14 cellular contexts compared by ENCODE assay signal in the genomic region with DNA sequence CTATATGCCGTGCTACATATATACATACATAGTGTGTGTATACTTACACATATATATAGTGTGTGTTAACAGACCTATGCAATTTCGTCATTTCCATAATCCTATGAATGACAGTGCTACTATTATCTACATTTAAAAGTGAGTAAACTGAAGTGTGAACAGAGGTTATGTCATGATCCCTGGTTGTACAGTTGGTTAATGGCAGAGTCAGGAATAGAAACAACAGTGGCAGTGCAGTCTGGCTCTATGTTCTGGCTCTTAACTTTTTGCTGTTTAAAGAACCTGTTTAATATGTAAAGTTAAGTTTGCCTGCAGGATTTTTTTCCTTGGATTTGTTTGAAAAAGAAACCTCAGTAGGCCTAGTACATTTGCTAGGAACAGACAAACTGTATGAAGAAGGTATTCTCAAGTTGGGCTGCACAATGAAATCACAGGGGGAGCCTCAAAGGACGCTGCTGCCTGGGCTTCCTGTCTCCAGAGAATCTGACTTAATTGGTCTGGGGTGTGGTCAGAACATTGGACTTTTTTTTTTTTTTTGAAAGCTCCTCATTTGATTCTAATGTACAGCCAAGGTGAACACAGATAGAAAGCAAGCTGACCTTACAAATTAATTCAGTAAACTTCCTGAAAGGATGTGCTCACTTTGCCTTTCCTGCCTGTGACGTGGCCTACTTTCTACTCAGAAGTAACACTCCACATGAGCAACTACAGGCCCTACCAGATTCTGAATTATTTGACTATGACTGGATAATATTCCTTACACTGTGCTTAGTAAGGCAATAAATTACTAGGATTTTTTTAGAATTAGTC. TPM values are rescaled to one million over a fixed set of nuclear protein-coding genes. Genes with fewer than 3 reads are reported as not detected.
DNase-seq lines count a peak whose midpoint lies in the region; ATAC-seq and TF ChIP-seq lines count a peak whose summit lies in the region.
"Had no signal": no experiment of that assay in that cellular context is flagged by ENCODE, and none has a peak within 500 bp of the region (broad histone marks: within the 10 kb centered on the region; RNA-seq: fewer than 3 reads in every experiment).

No MANE protein-coding gene starts in this region.

- H3K4me3 Mint-ChIP-seq in T-helper 17 cell: no peak overlapping the region

- H3K9me3 ChIP-seq in T-helper 17 cell (ENCODE audit: control insufficient read depth, low read length, poor library complexity, severe bottlenecking): no peaks in the 10 kb centered on the region
- H3K9me3 ChIP-seq in right cardiac atrium (ENCODE audit: control insufficient read depth, low read length): no peaks in the 10 kb centered on the region
- peaks cover 0 to 13% (median 4%) of the 10 kb centered on the region in 8 donors for H3K9me3 ChIP-seq in spleen
- H3K9me3 ChIP-seq in OCI-LY7 (ENCODE audit: low read length): 0 out of 2 replicates have a peak, but pooled peaks cover 8% of the 10 kb centered on the region
- H3K9me3 ChIP-seq: ovary had no signal

- ATAC-seq in T-helper 17 cell (peak; percentile 63), right cardiac atrium (peak; percentile 69 to 81), HG03571 (IDR thresholded peaks at IDR 0.05; ENCODE audit: unreplicated experiment) (no peak)
- ATAC-seq: HCT116 had no signal

- peaks cover 24% of the 10 kb centered on the region for H3K4me1 Mint-ChIP-seq in T-helper 17 cell

- TF ChIP-seq CTCF in spleen (IDR thresholded peaks at IDR 0.05 in 8 of 11, conservative IDR thresholded peaks at IDR 0.05 in 3 of 11) (no peak), OCI-LY7 (conservative IDR thresholded peaks at IDR 0.05; ENCODE audit: low read length) (no peak)

- H3K4me1 ChIP-seq in right cardiac atrium (ENCODE audit: control insufficient read depth, insufficient read depth, low read length): no peaks in the 10 kb centered on the region
- H3K4me1 ChIP-seq in spleen: peaks cover 0 to 25% (median 13%) of the 10 kb centered on the region in 6 donors
- H3K4me1 ChIP-seq in OCI-LY7 (ENCODE audit: insufficient read depth, low read length, poor library complexity, severe bottlenecking): no peaks in the 10 kb centered on the region

- H3K27ac Mint-ChIP-seq in T-helper 17 cell: peak overlapping the region; percentile 75

- WGBS in right cardiac atrium: 43% methylated on average over 4 of the region's 4 CpGs
- WGBS in spleen, 5 donors: 42 to 51% (median 48%) methylated on average over 4 of the region's 4 CpGs

- intact Hi-C loops in right cardiac atrium (cut with DNase I) (no loop called here), spleen (cut with DNase I; ENCODE audit: low total_unique reads) (loop anchor here (10.0 kb wide), 1 partner anchor 53 kb away; no protein-coding TSS in a partner anchor), OCI-LY7 (cut with micrococcal nuclease; ENCODE audit: unreplicated experiment) (no loop called here)

- peak overlapping the region; percentile 74 for H3K27ac ChIP-seq in right cardiac atrium (ENCODE audit: low read length)
- peak overlapping the region in 6 of 8 donors; percentile 5 to 48 (median 20) for H3K27ac ChIP-seq in spleen
- no peak overlapping the region for H3K27ac ChIP-seq in OCI-LY7 (ENCODE audit: low read depth, low read length, poor library complexity, severe bottlenecking)
- H3K27ac ChIP-seq: 22Rv1, ovary had no signal

- CTCF ChIA-PET in OCI-LY7 (lab: Charles Lee; ENCODE audit: unreplicated experiment): no interaction called here

- TF ChIP-seq POLR2A in spleen (IDR thresholded peaks at IDR 0.05): no peak

- no TSS peak for BruUV-seq in OCI-LY7 (replicated peaks; lab: Mats Ljungman, UMichigan)

- no peaks in the 10 kb centered on the region for H3K27me3 ChIP-seq in right cardiac atrium (ENCODE audit: control insufficient read depth, insufficient read depth)
- H3K27me3 ChIP-seq in spleen (replicated peaks in 1 of 7): no peaks in the 10 kb centered on the region
- H3K27me3 ChIP-seq: ovary had no signal

- no peaks in the 10 kb centered on the region for H3K9me2 ChIP-seq in OCI-LY7 (ENCODE audit: insufficient read depth, low read length)

- peak; percentile 14 for DNase-seq in DMS 273 (lab: John Stamatoyannopoulos, UW; ENCODE audit: unreplicated experiment)
- no peak for DNase-seq in DMS 273 treated with DMSO at 0.1 percent for 48 hours (lab: John Stamatoyannopoulos, UW)
- DNase-seq in T-helper 17 cell: no peak
- DNase-seq in right cardiac atrium: peak in 2 of 3 donors; percentile 22 to 42
- DNase-seq in spleen: no peak
- no peak for DNase-seq in NCI-H2227 treated with DMSO at 0.1 percent for 48 hours (lab: John Stamatoyannopoulos, UW)
- DNase-seq in OCI-LY7 (ENCODE audit: low spot score): no peak
- DNase-seq: activated naive CD4-positive, alpha-beta T cell treated with Interleukin-2 at 50 U/mL for 16 hours; ovary; RPMI8226 had no signal

- H2AFZ ChIP-seq in OCI-LY7 (ENCODE audit: low read length): no peak overlapping the region

- H3K27me3 Mint-ChIP-seq in T-helper 17 cell: no peaks in the 10 kb centered on the region

- no peak overlapping the region for H3K4me3 ChIP-seq in right cardiac atrium (ENCODE audit: low read length)
- H3K4me3 ChIP-seq in spleen: no peak overlapping the region
- H3K4me3 ChIP-seq in OCI-LY7 (ENCODE audit: low read depth, low read length, poor library complexity, severe bottlenecking): no peak overlapping the region
- H3K4me3 ChIP-seq: ovary had no signal

- H4K20me1 ChIP-seq in OCI-LY7 (ENCODE audit: insufficient read depth, low read length): no peaks in the 10 kb centered on the region

- POLR2A ChIA-PET in OCI-LY7 (lab: Charles Lee): no interaction called here

- peaks cover 3% of the 10 kb centered on the region for H3K36me3 Mint-ChIP-seq in T-helper 17 cell (ENCODE audit: low read depth)

- no peaks in the 10 kb centered on the region for H3K79me2 ChIP-seq in OCI-LY7 (ENCODE audit: insufficient read depth, low read depth, low read length)

- no peaks in the 10 kb centered on the region for H3K36me3 ChIP-seq in spleen
- H3K36me3 ChIP-seq in OCI-LY7 (ENCODE audit: insufficient read depth, low read length): peaks cover 9% of the 10 kb centered on the region; the same call in 1 of the 2 replicates
- H3K36me3 ChIP-seq: ovary had no signal

- H3K4me2 ChIP-seq in OCI-LY7 (ENCODE audit: low read length): no peak overlapping the region

RNA-seq across cellular contexts. Expression of gene PLCB1, which starts 29.4 kb away (rescaled TPM):
- total RNA-seq in T-helper 17 cell (10 to 100 TPM; 19.1 to 23.1 TPM), right cardiac atrium (10 to 100 TPM; 11.4 to 20.3 (median 14.1) TPM), spleen (10 to 100 TPM; 14.8 to 33.7 (median 18.7) TPM), OCI-LY7 (2022) (14.6 and 17.0 TPM in 2 replicates)
- polyA plus RNA-seq in right cardiac atrium (7.6 TPM), spleen (1 to 10 TPM; 1.0 to 2.8 (median 1.2) TPM)
- total RNA-seq in OCI-LY7 (2014; rRNA removed; shearing (Covaris generic)): 25.0 and 30.5 TPM in 2 replicates
- total RNA-seq: G401 had no signal

Comparison
In these comparisons a context has a peak if more than half of its experiments do, and no peak if none do; other contexts are left out.
1. DNase-seq: peak in DMS 273 (single experiment) and right cardiac atrium (2 of 3); none in DMS 273 treated with DMSO at 0.1 percent for 48 hours (single experiment), T-helper 17 cell (0 of 3), spleen (single experiment), NCI-H2227 treated with DMSO at 0.1 percent for 48 hours (single experiment) and OCI-LY7 (single experiment).